1 cellular context compared by ENCODE assay signal in genomic region chr16:17482341-17482740, GRCh38. TPM values are rescaled to one million over a fixed set of nuclear protein-coding genes. Genes with fewer than 3 reads are reported as not detected.
"Had no signal": no experiment of that assay in that cellular context is flagged by ENCODE, and none has a peak within 500 bp of the region (broad histone marks: within the 10 kb centered on the region; RNA-seq: fewer than 3 reads in every experiment).

No MANE protein-coding gene starts in this region.

RNA-seq across cellular contexts. Expression of gene XYLT1, which starts 11.6 kb away (rescaled TPM):
- total RNA-seq: MCF 10A had no signal
